21 cellular contexts compared by ENCODE assay signal in genomic region chr17:71176928-71177443, GRCh38.
A peak's percentile ranks its signal among the peaks of the same experiment; 100 is the strongest.
DNase-seq lines count a peak whose midpoint lies in the region; ATAC-seq, FAIRE-seq and TF ChIP-seq lines count a peak whose summit lies in the region.
"Had no signal": no experiment of that assay in that cellular context is flagged by ENCODE, and none has a peak within 500 bp of the region (broad histone marks: within the 10 kb centered on the region; RNA-seq: fewer than 3 reads in every experiment).

No MANE protein-coding gene starts in this region.

- no peaks in the 10 kb centered on the region for H3K36me3 Mint-ChIP-seq in CD4-positive, alpha-beta memory T cell
- H3K36me3 Mint-ChIP-seq: CD14-positive monocyte had no signal

- CTCF ChIA-PET in HEK293 (lab: Yijun Ruan, JAX) = no interaction called here
- CTCF ChIA-PET in Panc1 (lab: Charles Lee) = no interaction called here
- CTCF ChIA-PET in CD4-positive, alpha-beta memory T cell (lab: Charles Lee; ENCODE audit: partially characterized antibody) = no interaction called here

- WGBS in small intestine, 3 donors = 19 to 46% (median 41%) methylated on average over 6 of the region's 6 CpGs

- no TSS peak for BruUV-seq in Panc1 (replicated peaks; lab: Mats Ljungman, UMichigan)

- H3K9me3 Mint-ChIP-seq in CD4-positive, alpha-beta memory T cell = peaks cover 0 to 8% (median under 1%) of the 10 kb centered on the region in 8 donors
- H3K9me3 Mint-ChIP-seq: HFFc6 had no signal

- H3K4me1 ChIP-seq in HEK293 (ENCODE audit: control insufficient read depth, insufficient read depth, low read length) = peaks cover 27% of the 10 kb centered on the region
- H3K4me1 ChIP-seq in Panc1 (ENCODE audit: control insufficient read depth, insufficient read depth, low read length) = no peaks in the 10 kb centered on the region
- H3K4me1 ChIP-seq in small intestine (ENCODE audit: control insufficient read depth in 2 of 2, insufficient read depth in 1 of 2, low read depth in 1 of 2, low read length in 1 of 2) = no peaks in the 10 kb centered on the region
- H3K4me1 ChIP-seq in CD4-positive, alpha-beta memory T cell (ENCODE audit: insufficient read depth, low read length) = no peaks in the 10 kb centered on the region

- POLR2A ChIA-PET in HEK293 (lab: Yijun Ruan, JAX) (no interaction called here), Panc1 (lab: Charles Lee) (no interaction called here)
- POLR2A ChIA-PET in CD4-positive, alpha-beta memory T cell (lab: Charles Lee; ENCODE audit: partially characterized antibody) = no interaction called here

- ATAC-seq in Panc1 = 0 out of 2 replicates have a peak, but pooled peaks have one; percentile 34
- no peak for ATAC-seq in HG03354 (IDR thresholded peaks at IDR 0.05; ENCODE audit: poor library complexity, severe bottlenecking, unreplicated experiment)

- intact Hi-C loops in Panc1 (cut with micrococcal nuclease; ENCODE audit: unreplicated experiment) = no loop called here
- intact Hi-C loops in CD4-positive, alpha-beta memory T cell (cut with micrococcal nuclease) = no loop called here

- no peak overlapping the region for H3K4me3 ChIP-seq in HEK293 (ENCODE audit: low read depth, low read length)
- no peak overlapping the region for H3K4me3 ChIP-seq in Panc1 (ENCODE audit: low read depth in 2 of 2, low read length in 2 of 2)
- H3K4me3 ChIP-seq in small intestine (ENCODE audit: low read depth in 1 of 2, low read length in 2 of 2) = no peak overlapping the region
- H3K4me3 ChIP-seq in CD4-positive, alpha-beta memory T cell (ENCODE audit: low read length in 2 of 2) = no peak overlapping the region

- no peaks in the 10 kb centered on the region for H3K4me1 Mint-ChIP-seq in CD4-positive, alpha-beta memory T cell
- H3K4me1 Mint-ChIP-seq: B cell, CD14-positive monocyte had no signal

- TF ChIP-seq CTCF in HEK293 (tag by site-specific recombination; IDR thresholded peaks at IDR 0.05) = no peak
- no peak for TF ChIP-seq CTCF in Panc1 (IDR thresholded peaks at IDR 0.05)

- DNase-seq in Panc1 (ENCODE audit: low read depth, low spot score) = no peak
- peak; percentile 63 for DNase-seq in small intestine
- no peak for DNase-seq in iPS-NIHi11 (ENCODE audit: low spot score)
- DNase-seq in inferior parietal cortex (ENCODE audit: extremely low spot score) = no peak
- no peak for DNase-seq in CD4-positive, alpha-beta memory T cell
- DNase-seq: Calu3, DMS79 treated with DMSO at 0.1 percent for 48 hours, H7, HFFc6, NCI-H1092 treated with DMSO at 0.1 percent for 48 hours, NCI-H187 treated with DMSO at 0.1 percent for 48 hours, NCI-H2107, NCI-H524 treated with DMSO at 0.1 percent for 48 hours, NCI-H774, Right ventricle myocardium superior, RPMI8226 had no signal

- H3K27ac ChIP-seq in HEK293 (ENCODE audit: extremely low read depth, low read depth, low read length) (no peak overlapping the region), Panc1 (ENCODE audit: low read length) (no peak overlapping the region), small intestine (ENCODE audit: low read depth in 1 of 2, low read length in 1 of 2) (no peak overlapping the region)
- no peak overlapping the region for H3K27ac ChIP-seq in CD4-positive, alpha-beta memory T cell (ENCODE audit: low read depth, low read length)

- H3K9me3 ChIP-seq in HEK293 (ENCODE audit: control insufficient read depth, insufficient read depth, low read depth, low read length) (no peaks in the 10 kb centered on the region), Panc1 (ENCODE audit: control insufficient read depth, insufficient read depth, low read depth, low read length) (no peaks in the 10 kb centered on the region), small intestine (ENCODE audit: control insufficient read depth, low read depth) (no peaks in the 10 kb centered on the region)
- H3K9me3 ChIP-seq in CD4-positive, alpha-beta memory T cell (ENCODE audit: control insufficient read depth in 1 of 2, low read length in 2 of 2) = no peaks in the 10 kb centered on the region

- H3K4me3 Mint-ChIP-seq in CD4-positive, alpha-beta memory T cell = no peak overlapping the region
- H3K4me3 Mint-ChIP-seq: B cell, CD14-positive monocyte, HFFc6 had no signal

- in situ Hi-C loops in Panc1 (cut with HindIII; ENCODE audit: low pct_unique_long_range_greater_than_20kb, low sequenced_read_pairs) = no loop called here

- no peaks in the 10 kb centered on the region for H3K27me3 ChIP-seq in Panc1 (ENCODE audit: control insufficient read depth, insufficient read depth, low read length)
- H3K27me3 ChIP-seq in small intestine (ENCODE audit: control insufficient read depth in 2 of 2, insufficient read depth in 2 of 2, low read length in 2 of 2) = no peaks in the 10 kb centered on the region
- H3K27me3 ChIP-seq in CD4-positive, alpha-beta memory T cell (ENCODE audit: insufficient read depth, low read length) = no peaks in the 10 kb centered on the region

- H3K27ac Mint-ChIP-seq in CD4-positive, alpha-beta memory T cell = no peak overlapping the region
- H3K27ac Mint-ChIP-seq: B cell, CD14-positive monocyte, HFFc6 had no signal

- H3K27me3 Mint-ChIP-seq in CD4-positive, alpha-beta memory T cell = peaks cover 0 to 1% of the 10 kb centered on the region in 2 donors
- H3K27me3 Mint-ChIP-seq: B cell had no signal

- FAIRE-seq in endometrium (lab: Jason Lieb, UNC) = peak; percentile 91
- FAIRE-seq in small intestine (lab: Jason Lieb, UNC) = peak; percentile 44

- H3K36me3 ChIP-seq in HEK293 (ENCODE audit: control insufficient read depth in 2 of 2, insufficient read depth in 1 of 2, low read length in 2 of 2) = no peaks in the 10 kb centered on the region
- no peaks in the 10 kb centered on the region for H3K36me3 ChIP-seq in Panc1 (ENCODE audit: control insufficient read depth, insufficient read depth, low read length)
- H3K36me3 ChIP-seq in small intestine (ENCODE audit: control insufficient read depth in 2 of 2, insufficient read depth in 2 of 2, low read length in 2 of 2) = no peaks in the 10 kb centered on the region
- H3K36me3 ChIP-seq in CD4-positive, alpha-beta memory T cell (ENCODE audit: insufficient read depth, low read length) = no peaks in the 10 kb centered on the region

TF ChIP-seq in HEK293, 187 proteins besides CTCF, POLR2A, EP300 and RAD21 (continues in another document):
- TF ChIP-seq PRDM6 (tag by site-specific recombination; IDR thresholded peaks at IDR 0.05) (peak; percentile 97), ZNF391 (tag by site-specific recombination; IDR thresholded peaks at IDR 0.05; ENCODE audit: borderline replicate concordance, low read depth) (peak; percentile 83), ZNF610 (tag by site-specific recombination; IDR thresholded peaks at IDR 0.05; ENCODE audit: borderline replicate concordance) (no peak), ZNF366 (tag by site-specific recombination; conservative IDR thresholded peaks at IDR 0.05) (peak; percentile 52), GFI1B (tag by site-specific recombination; IDR thresholded peaks at IDR 0.05) (peak; percentile 71), ZNF626 (tag by site-specific recombination; IDR thresholded peaks at IDR 0.05) (no peak), ZNF510 (tag by site-specific recombination; IDR thresholded peaks at IDR 0.05; ENCODE audit: insufficient replicate concordance) (no peak), KLF1 (tag by site-specific recombination; IDR thresholded peaks at IDR 0.05) (no peak), ZBTB48 (tag by site-specific recombination; IDR thresholded peaks at IDR 0.05) (no peak), PRDM10 (tag by site-specific recombination; IDR thresholded peaks at IDR 0.05) (peak; percentile 87), ZNF555 (tag by site-specific recombination; conservative IDR thresholded peaks at IDR 0.05) (no peak)
